13 cellular contexts compared by ENCODE assay signal in the genomic region with DNA sequence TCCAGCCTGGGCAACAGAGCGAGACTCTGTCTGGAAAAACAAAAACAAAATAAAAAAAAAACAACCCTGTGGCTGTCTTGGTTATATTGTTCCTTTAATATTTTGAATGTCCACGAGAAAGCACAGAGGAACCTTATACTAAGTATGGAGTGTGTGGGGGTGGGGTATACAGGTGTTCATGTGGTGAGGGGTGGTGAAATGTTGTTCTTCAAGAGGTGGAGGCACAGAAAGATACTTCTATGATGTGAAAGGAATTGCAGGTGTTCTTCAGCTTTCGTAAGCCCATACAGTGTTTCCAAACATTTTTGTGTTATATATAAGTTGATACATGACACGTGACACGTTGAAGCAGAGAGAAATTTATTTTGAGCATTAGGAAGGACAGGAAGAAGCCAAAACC.
"Had no signal": no experiment of that assay in that cellular context is flagged by ENCODE, and none has a peak within 500 bp of the region (broad histone marks: within the 10 kb centered on the region; RNA-seq: fewer than 3 reads in every experiment).

No MANE protein-coding gene starts in this region.

- DNase-seq: activated CD4-positive, alpha-beta memory T cell treated with anti-CD3 and anti-CD28 coated beads for 36 hours; activated effector memory CD4-positive, alpha-beta T cell treated with anti-CD3 and anti-CD28 coated beads, Interleukin-2, amount 50 U/mL, for 16 hours; activated T-cell treated with anti-CD3 and anti-CD28 coated beads, Interleukin-2, amount 50 U/mL, for 4 hours; mammary epithelial cell; occipital lobe; psoas muscle; stimulated activated CD4-positive, alpha-beta T cell treated with anti-CD3 and anti-CD28 coated beads, Interleukin-4, amount 100 ng/mL, for 1 hour; stimulated activated CD8-positive, alpha-beta memory T cell treated with anti-CD3 and anti-CD28 coated beads, Interleukin-4, amount 100 ng/mL, for 48 hours; T1000; trophoblast cell had no signal

- H3K27me3 ChIP-seq: SJSA1 had no signal

- H3K4me3 ChIP-seq: psoas muscle, SJSA1 had no signal

- H3K27ac ChIP-seq: VCaP had no signal

- H3K36me3 ChIP-seq: SJSA1 had no signal

- ATAC-seq: activated T-cell treated with anti-CD3 and anti-CD28 coated beads, Interleukin-2, amount 50 U/mL, for 4 hours; natural killer cell treated with Interleukin-12 subunit alpha and Interleukin-12 subunit beta and Interleukin-15 and Interleukin-18, amount 100 ng/mL, for 72 hours; psoas muscle had no signal

- H3K9me3 ChIP-seq: psoas muscle, SJSA1 had no signal
